In the genomic region with DNA sequence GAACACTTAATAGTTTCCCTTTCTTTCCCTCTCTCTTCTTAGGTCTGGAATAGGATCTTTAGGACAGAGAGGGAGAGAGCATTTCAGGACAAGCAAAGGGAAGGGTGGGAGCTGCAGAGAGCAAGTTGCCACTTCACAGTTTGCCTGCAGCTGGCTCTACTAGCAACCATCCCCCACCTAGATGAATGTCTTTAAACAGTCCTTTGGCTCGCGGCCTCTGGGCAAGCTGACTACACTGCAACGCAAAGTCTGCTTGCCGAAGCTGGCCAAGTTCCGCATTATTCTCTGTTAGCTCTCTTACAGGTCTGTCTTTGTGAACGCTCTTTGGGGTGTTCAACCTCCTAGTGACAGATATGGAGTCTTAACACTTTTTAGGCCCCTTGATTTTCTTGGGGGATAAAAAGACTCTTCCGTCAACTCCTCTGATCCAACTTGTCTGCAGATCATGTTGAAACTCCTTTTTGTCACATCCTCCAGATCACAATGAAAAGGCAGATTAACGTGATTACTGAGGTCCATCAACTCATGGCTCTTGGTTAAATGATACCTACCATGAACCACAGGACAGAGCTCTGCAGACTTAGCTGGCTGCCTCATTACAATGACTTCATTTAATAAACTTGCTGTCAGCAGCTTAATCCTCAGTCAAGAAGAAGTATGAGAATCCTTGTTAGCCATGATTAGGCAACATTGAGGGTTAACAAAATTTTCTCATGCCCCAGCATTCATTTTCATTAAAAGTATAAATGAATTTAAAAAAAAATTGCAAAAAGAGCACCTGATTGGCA, we compare ENCODE assay signal across 1 cellular context.
TF ChIP-seq lines count a peak whose summit lies in the region.

No MANE protein-coding gene starts in this region.

TF ChIP-seq in IMR-90, 13 proteins besides CTCF, POLR2A, EP300 and RAD21:
- TF ChIP-seq RFX5 (IDR thresholded peaks at IDR 0.05; ENCODE audit: low read depth, low read length) (no peak), RCOR1 (IDR thresholded peaks at IDR 0.05; ENCODE audit: insufficient replicate concordance, low read length) (no peak), CEBPB (IDR thresholded peaks at IDR 0.05; ENCODE audit: low read depth, low read length) (no peak), CHD1 (IDR thresholded peaks at IDR 0.05; ENCODE audit: low read depth, low read length) (no peak), BHLHE40 (IDR thresholded peaks at IDR 0.05; ENCODE audit: low read depth, low read length) (no peak)
- TF ChIP-seq, protein P1, sequence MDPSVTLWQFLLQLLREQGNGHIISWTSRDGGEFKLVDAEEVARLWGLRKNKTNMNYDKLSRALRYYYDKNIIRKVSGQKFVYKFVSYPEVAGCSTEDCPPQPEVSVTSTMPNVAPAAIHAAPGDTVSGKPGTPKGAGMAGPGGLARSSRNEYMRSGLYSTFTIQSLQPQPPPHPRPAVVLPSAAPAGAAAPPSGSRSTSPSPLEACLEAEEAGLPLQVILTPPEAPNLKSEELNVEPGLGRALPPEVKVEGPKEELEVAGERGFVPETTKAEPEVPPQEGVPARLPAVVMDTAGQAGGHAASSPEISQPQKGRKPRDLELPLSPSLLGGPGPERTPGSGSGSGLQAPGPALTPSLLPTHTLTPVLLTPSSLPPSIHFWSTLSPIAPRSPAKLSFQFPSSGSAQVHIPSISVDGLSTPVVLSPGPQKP (IDR thresholded peaks at IDR 0.05; ENCODE audit: borderline replicate concordance, low read depth, low read length): no peak
